Comparison of ENCODE assay signal across 8 cellular contexts in genomic region chr12:7129647-7130536, GRCh38. TPM values are rescaled to one million over a fixed set of nuclear protein-coding genes. Genes with fewer than 3 reads are reported as not detected.
DNase-seq lines count a peak whose midpoint lies in the region; ATAC-seq and TF ChIP-seq lines count a peak whose summit lies in the region.

TSS of gene CLSTN3 (plus strand) at chr12:7130371. CDS start at chr12:7130649, 278 bp downstream.

- DNase-seq in DMS 273 (lab: John Stamatoyannopoulos, UW; ENCODE audit: unreplicated experiment) (peak; percentile 81), MM.1S (peak; percentile 76), SW 1271 (lab: John Stamatoyannopoulos, UW) (peak; percentile 65 to 84), glutamatergic neuron (peak; percentile 90), osteocyte (ENCODE audit: extremely low spot score, unreplicated experiment) (no peak), testis (peak; percentile 89)
- peak; percentile 83 for DNase-seq in activated naive CD8-positive, alpha-beta T cell treated with anti-CD3 and anti-CD28 coated beads for 36 hours

- H3K9me2 ChIP-seq in MM.1S (replicated peaks; ENCODE audit: insufficient read depth, low read length) = no peaks in the 10 kb centered on the region

- 0 to 1% methylated on average over 19 to 46 of the region's 48 CpGs for WGBS in testis, 2 donors

- H3K36me3 ChIP-seq in MM.1S (replicated peaks; ENCODE audit: insufficient read depth, low read length) (no peaks in the 10 kb centered on the region), testis (ENCODE audit: low read depth, missing control alignments) (no peaks in the 10 kb centered on the region)

- no peaks in the 10 kb centered on the region for H3K27me3 Mint-ChIP-seq in activated naive CD8-positive, alpha-beta T cell treated with anti-CD3 and anti-CD28 coated beads for 36 hours
- H3K27me3 Mint-ChIP-seq in glutamatergic neuron (ENCODE audit: unreplicated experiment) (peaks cover 23% of the 10 kb centered on the region), osteocyte (ENCODE audit: unreplicated experiment) (peaks cover 16% of the 10 kb centered on the region)

- no peak for TF ChIP-seq CTCF in MM.1S (IDR thresholded peaks at IDR 0.05; ENCODE audit: low read length)
- TF ChIP-seq CTCF in glutamatergic neuron (IDR thresholded peaks at IDR 0.05; ENCODE audit: partially characterized antibody, unreplicated experiment) = no peak
- TF ChIP-seq CTCF in osteocyte (IDR thresholded peaks at IDR 0.05) = no peak
- no peak for TF ChIP-seq CTCF in testis (IDR thresholded peaks at IDR 0.05)

- no peak within 1 kb of the TSS for H3K27ac ChIP-seq in MM.1S (ENCODE audit: low read length)
- H3K27ac ChIP-seq in testis = peak within 1 kb of the TSS; percentile 24 to 82

- intact Hi-C loops in testis (cut with DNase I; ENCODE audit: low total_unique reads) = no loop called here

- H2AFZ ChIP-seq in MM.1S (ENCODE audit: low read length) = peak within 1 kb of the TSS; percentile 94

- H3K9ac ChIP-seq in MM.1S (ENCODE audit: low read length) = peak within 1 kb of the TSS; percentile 74

- no peaks in the 10 kb centered on the region for H3K9me3 Mint-ChIP-seq in activated naive CD8-positive, alpha-beta T cell treated with anti-CD3 and anti-CD28 coated beads for 36 hours
- peaks cover 17% of the 10 kb centered on the region for H3K9me3 Mint-ChIP-seq in glutamatergic neuron (ENCODE audit: unreplicated experiment)
- H3K9me3 Mint-ChIP-seq in osteocyte (ENCODE audit: unreplicated experiment) = no peaks in the 10 kb centered on the region

- H3K4me3 ChIP-seq in MM.1S (ENCODE audit: low read length) (peak within 1 kb of the TSS; percentile 96), testis (peak within 1 kb of the TSS; percentile 57 to 73)

- H3F3A ChIP-seq in MM.1S (ENCODE audit: insufficient read depth, low read length) = 0 out of 2 replicates have a peak, but pooled peaks cover 3% of the 10 kb centered on the region

- peak within 1 kb of the TSS; percentile 89 for H3K4me3 Mint-ChIP-seq in activated naive CD8-positive, alpha-beta T cell treated with anti-CD3 and anti-CD28 coated beads for 36 hours
- H3K4me3 Mint-ChIP-seq in glutamatergic neuron (ENCODE audit: unreplicated experiment) = peak within 1 kb of the TSS; percentile 95
- H3K4me3 Mint-ChIP-seq in osteocyte (ENCODE audit: unreplicated experiment) = peak within 1 kb of the TSS; percentile 75

- H4K20me1 ChIP-seq in MM.1S (ENCODE audit: insufficient read depth, low read length) = no peaks in the 10 kb centered on the region

- peaks cover 20% of the 10 kb centered on the region for H3K4me1 Mint-ChIP-seq in activated naive CD8-positive, alpha-beta T cell treated with anti-CD3 and anti-CD28 coated beads for 36 hours
- H3K4me1 Mint-ChIP-seq in glutamatergic neuron (ENCODE audit: low read depth, unreplicated experiment) (peaks cover 10% of the 10 kb centered on the region), osteocyte (ENCODE audit: unreplicated experiment) (peaks cover 24% of the 10 kb centered on the region)

- H3K27me3 ChIP-seq in MM.1S (replicated peaks; ENCODE audit: insufficient read depth, low read length) (no peaks in the 10 kb centered on the region), testis (no peaks in the 10 kb centered on the region)

- H3K4me1 ChIP-seq in MM.1S (ENCODE audit: low read length) (peaks cover 10% of the 10 kb centered on the region; the same call in 1 of the 2 replicates), testis (peaks cover 17% of the 10 kb centered on the region)

- H3K9me3 ChIP-seq in MM.1S (replicated peaks; ENCODE audit: insufficient read depth, low read length) (no peaks in the 10 kb centered on the region), testis (no peaks in the 10 kb centered on the region)

- ATAC-seq in GM21723 (IDR thresholded peaks at IDR 0.05; ENCODE audit: unreplicated experiment) = peak; percentile 78

- peak within 1 kb of the TSS; percentile 98 for H3K4me2 ChIP-seq in MM.1S (ENCODE audit: low read depth, low read length)

- peak within 1 kb of the TSS; percentile 69 for H3K27ac Mint-ChIP-seq in activated naive CD8-positive, alpha-beta T cell treated with anti-CD3 and anti-CD28 coated beads for 36 hours
- H3K27ac Mint-ChIP-seq in glutamatergic neuron (ENCODE audit: unreplicated experiment) (peak within 1 kb of the TSS; percentile 93), osteocyte (ENCODE audit: unreplicated experiment) (peak within 1 kb of the TSS; percentile 42)

- no peak for TF ChIP-seq POLR2A in testis (IDR thresholded peaks at IDR 0.05)

- peaks cover 4% of the 10 kb centered on the region for H3K36me3 Mint-ChIP-seq in activated naive CD8-positive, alpha-beta T cell treated with anti-CD3 and anti-CD28 coated beads for 36 hours
- H3K36me3 Mint-ChIP-seq in glutamatergic neuron (ENCODE audit: unreplicated experiment) (peaks cover 11% of the 10 kb centered on the region), osteocyte (ENCODE audit: unreplicated experiment) (peaks cover 4% of the 10 kb centered on the region)

- no peaks in the 10 kb centered on the region for H3K79me2 ChIP-seq in MM.1S (ENCODE audit: low read length)

RNA-seq across cellular contexts. Expression of gene CLSTN3, which starts in this region (rescaled TPM):
- 10 to 100 TPM; 16.5 to 17.2 TPM for total RNA-seq in activated naive CD8-positive, alpha-beta T cell treated with anti-CD3 and anti-CD28 coated beads for 36 hours
- 113 TPM for total RNA-seq in glutamatergic neuron (ENCODE audit: unreplicated experiment)
- total RNA-seq in osteocyte = 12.0 and 14.4 TPM in 2 replicates
- total RNA-seq in testis = 10 to 100 TPM; 18.8 to 22.7 TPM
- polyA plus RNA-seq in testis (ENCODE audit: insufficient read depth, low read depth, low replicate concordance) = 19.9 TPM

Comparison
In these comparisons a context has a peak if more than half of its experiments do, and no peak if none do; other contexts are left out.
1. H3K27ac Mint-ChIP-seq: peak in every context shown above with its lines; median percentile 93 in glutamatergic neuron; 69 in activated naive CD8-positive, alpha-beta T cell treated with anti-CD3 and anti-CD28 coated beads for 36 hours; 42 in osteocyte.